ENCODE assay signal across 8 cellular contexts in the genomic region with DNA sequence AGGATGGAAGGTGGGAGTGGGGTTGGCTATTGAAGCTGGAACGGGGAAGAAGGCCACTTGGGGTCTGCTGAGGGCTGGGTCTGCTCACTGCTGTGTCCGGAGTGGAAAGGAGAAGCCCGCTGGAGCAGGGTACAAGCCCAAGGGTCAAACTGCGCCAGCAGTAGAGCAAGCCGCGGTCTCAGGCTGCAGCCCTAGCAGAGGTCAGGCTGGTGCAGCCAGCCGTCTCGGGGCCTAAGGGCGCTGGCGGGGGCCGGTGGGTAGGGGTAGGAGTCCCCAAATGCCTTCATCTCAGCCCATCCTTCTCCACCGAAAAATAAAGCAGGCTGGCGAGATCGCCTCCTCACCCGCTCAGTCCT. TPM values are rescaled to one million over a fixed set of nuclear protein-coding genes. Genes with fewer than 3 reads are reported as not detected.
DNase-seq lines count a peak whose midpoint lies in the region; ATAC-seq and TF ChIP-seq lines count a peak whose summit lies in the region.

No MANE protein-coding gene starts in this region.

- H3K4ac ChIP-seq in mesenchymal stem cell (ENCODE audit: low read depth in 1 of 2, low read length in 2 of 2), result peak overlapping the region; percentile 10 to 22

- TF ChIP-seq CTCF in vagina (IDR thresholded peaks at IDR 0.05), result no peak

- no peak overlapping the region for H2AK5ac ChIP-seq in mesenchymal stem cell (ENCODE audit: low read length, severe bottlenecking)

- H3K18ac ChIP-seq in mesenchymal stem cell (ENCODE audit: low read depth in 1 of 2, low read length in 2 of 2), result peak overlapping the region; percentile 10 to 90

- DNase-seq in caudate nucleus (lab: John Stamatoyannopoulos, UW), result peak in 6 of 61 donors; percentile 41 to 71 (median 52)
- DNase-seq in mesenchymal stem cell, result no peak
- DNase-seq in vagina (ENCODE audit: extremely low spot score in 2 of 2), result no peak
- no peak for DNase-seq in foreskin melanocyte
- DNase-seq in mesenteric fat pad (ENCODE audit: low spot score), result no peak

- no peak for TF ChIP-seq POLR2A in vagina (IDR thresholded peaks at IDR 0.05)

- H3K36me3 ChIP-seq in mesenchymal stem cell (ENCODE audit: control insufficient read depth in 1 of 2, insufficient read depth in 2 of 2, low read depth in 1 of 2, low read length in 2 of 2) (peaks cover 2 to 3% of the 10 kb centered on the region in 2 experiments), vagina (peaks cover 0 to under 1% of the 10 kb centered on the region in 2 donors)

- H4K8ac ChIP-seq in mesenchymal stem cell (ENCODE audit: low read length), result peak overlapping the region; percentile 83

- intact Hi-C loops in vagina (cut with DNase I), result loop anchor here (10.0 kb wide), 1 partner anchor 112 kb away; no protein-coding TSS in a partner anchor

- peak overlapping the region in 1 of 2 experiments; percentile 28 for H3K14ac ChIP-seq in mesenchymal stem cell (ENCODE audit: low read length in 2 of 2)

- H2BK120ac ChIP-seq in mesenchymal stem cell (ENCODE audit: low read depth, low read length), result peak overlapping the region; percentile 35

- peak overlapping the region; percentile 72 to 76 for H3K4me3 ChIP-seq in mesenchymal stem cell (ENCODE audit: insufficient read depth in 1 of 2, low read depth in 1 of 2, low read length in 2 of 2)
- H3K4me3 ChIP-seq in vagina, result peak overlapping the region; percentile 74 to 83

- peak overlapping the region; percentile 86 for H3K4me2 ChIP-seq in mesenchymal stem cell (ENCODE audit: low read length, poor library complexity, severe bottlenecking)

- H3K9ac ChIP-seq in mesenchymal stem cell (ENCODE audit: low read length), result peak overlapping the region; percentile 85

- H3K27me3 ChIP-seq in mesenchymal stem cell (ENCODE audit: control insufficient read depth in 1 of 2, insufficient read depth in 1 of 2, low read length in 2 of 2) (no peaks in the 10 kb centered on the region), vagina (no peaks in the 10 kb centered on the region)

- WGBS in mesenchymal stem cell, result 16% methylated on average over 15 of the region's 15 CpGs

- peaks cover 21% of the 10 kb centered on the region for H3K4me1 ChIP-seq in mesenchymal stem cell (ENCODE audit: control insufficient read depth, insufficient read depth, low read depth, low read length)
- H3K4me1 ChIP-seq in vagina, result peaks cover 40% of the 10 kb centered on the region

- ATAC-seq in GM19397 (IDR thresholded peaks at IDR 0.05; ENCODE audit: unreplicated experiment), result peak; percentile 45
- ATAC-seq in HG03571 (IDR thresholded peaks at IDR 0.05; ENCODE audit: unreplicated experiment), result peak; percentile 27
- no peak for ATAC-seq in HG03159 (IDR thresholded peaks at IDR 0.05; ENCODE audit: unreplicated experiment)

- H3K79me1 ChIP-seq in mesenchymal stem cell (replicated peaks; ENCODE audit: low read length, poor library complexity, severe bottlenecking), result peaks cover 17% of the 10 kb centered on the region

- H4K91ac ChIP-seq in mesenchymal stem cell (ENCODE audit: low read length), result peak overlapping the region; percentile 20

- peak overlapping the region; percentile 36 for H2AFZ ChIP-seq in mesenchymal stem cell (ENCODE audit: low read depth, low read length)

- H3K23ac ChIP-seq in mesenchymal stem cell (ENCODE audit: low read length in 2 of 2), result no peak overlapping the region

- no peak overlapping the region for H2BK5ac ChIP-seq in mesenchymal stem cell (ENCODE audit: low read depth, low read length, poor library complexity, severe bottlenecking)

- no peak overlapping the region for H2BK15ac ChIP-seq in mesenchymal stem cell (ENCODE audit: low read depth, poor library complexity, severe bottlenecking)

- H3K27ac ChIP-seq in caudate nucleus (ENCODE audit: low read depth, low read length) (peak overlapping the region; percentile 96), mesenchymal stem cell (ENCODE audit: low read length, poor library complexity, severe bottlenecking) (no peak overlapping the region), vagina (peak overlapping the region; percentile 89)

- H3K9me3 ChIP-seq in mesenchymal stem cell (ENCODE audit: control insufficient read depth, low read length), result no peaks in the 10 kb centered on the region
- no peaks in the 10 kb centered on the region for H3K9me3 ChIP-seq in vagina

- H2BK12ac ChIP-seq in mesenchymal stem cell (ENCODE audit: low read length in 2 of 2), result peak overlapping the region; percentile 57 to 75

RNA-seq across cellular contexts. Expression of gene JDP2, which starts 0.7 kb away (rescaled TPM):
- polyA plus RNA-seq in mesenchymal stem cell (2013, experiment 1 of 2), result 63.4 TPM
- 61.6 TPM for polyA plus RNA-seq in mesenchymal stem cell (2013, experiment 2 of 2)
- total RNA-seq in vagina (66.5 TPM), mesenteric fat pad (113 TPM)
